Comparison of ENCODE assay signal across 11 cellular contexts in the genomic region with DNA sequence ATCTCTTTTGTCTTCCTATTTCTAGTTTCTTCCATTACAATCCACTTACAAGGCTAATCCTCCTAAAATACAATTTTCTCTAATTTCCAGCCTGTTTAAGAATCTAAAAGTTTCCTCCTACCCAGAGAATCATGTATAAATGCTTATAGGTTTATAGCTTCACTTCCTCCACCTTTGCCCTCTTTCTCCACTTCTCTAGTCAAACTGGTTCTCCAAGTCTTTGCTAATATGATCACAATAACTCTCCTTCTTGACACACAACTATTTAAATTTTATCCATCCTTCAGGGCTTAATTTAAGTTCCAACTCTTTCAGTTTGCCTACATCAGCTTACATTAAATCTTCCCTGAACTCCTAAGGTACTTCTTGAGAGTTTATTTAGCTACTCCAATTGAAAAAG.
"Had no signal": no experiment of that assay in that cellular context is flagged by ENCODE, and none has a peak within 500 bp of the region (broad histone marks: within the 10 kb centered on the region; RNA-seq: fewer than 3 reads in every experiment).

No MANE protein-coding gene starts in this region.

- DNase-seq: activated CD4-positive, alpha-beta memory T cell treated with anti-CD3 and anti-CD28 coated beads, Interleukin-2, amount 10 ng/mL, durations not matched to agents 7 days and 5 days; activated CD4-positive, alpha-beta T cell treated with anti-CD3 and anti-CD28 coated beads for 1 hour; activated T-cell treated with anti-CD3 and anti-CD28 coated beads, Interleukin-2, amount 50 U/mL, for 72 hours; central memory CD4-positive, alpha-beta T cell; immature natural killer cell; nephron progenitor cell; stimulated activated CD4-positive, alpha-beta T cell treated with anti-CD3 and anti-CD28 coated beads, Interleukin-2, amount 100 ng/mL, for 48 hours; stimulated activated CD8-positive, alpha-beta memory T cell treated with anti-CD3 and anti-CD28 coated beads, Interleukin-4, amount 100 ng/mL, for 48 hours; stimulated activated naive CD8-positive, alpha-beta T cell treated with anti-CD3 and anti-CD28 coated beads, Interleukin-15, Interleukin-2, amounts not matched to agents 100 U/mL and 50 U/mL, for 24 hours; T-helper 9 cell; upper lobe of right lung had no signal

- ATAC-seq: activated T-cell treated with anti-CD3 and anti-CD28 coated beads, Interleukin-2, amount 50 U/mL, for 72 hours; stimulated activated naive CD8-positive, alpha-beta T cell treated with anti-CD3 and anti-CD28 coated beads, Interleukin-15, Interleukin-2, amounts not matched to agents 100 U/mL and 50 U/mL, for 24 hours; upper lobe of right lung had no signal
